ENCODE assay signal across 8 cellular contexts in genomic region chr15:90190606-90191343, GRCh38. TPM values are rescaled to one million over a fixed set of nuclear protein-coding genes. Genes with fewer than 3 reads are reported as not detected.
DNase-seq lines count a peak whose midpoint lies in the region; ATAC-seq, FAIRE-seq and TF ChIP-seq lines count a peak whose summit lies in the region.

No MANE protein-coding gene starts in this region.

- H3K27me3 ChIP-seq in astrocyte (ENCODE audit: insufficient read depth, low read length) (no peaks in the 10 kb centered on the region), neutrophil (no peaks in the 10 kb centered on the region), uterus (no peaks in the 10 kb centered on the region)

- ATAC-seq in GM18861 (IDR thresholded peaks at IDR 0.05; ENCODE audit: unreplicated experiment): peak; percentile 44
- ATAC-seq in HG02852 (IDR thresholded peaks at IDR 0.05; ENCODE audit: unreplicated experiment): peak; percentile 53

- no peak overlapping the region for H3K9ac ChIP-seq in astrocyte (ENCODE audit: low read length)

- H3K36me3 ChIP-seq in astrocyte (ENCODE audit: insufficient read depth, low read length): no peaks in the 10 kb centered on the region
- peaks cover 30% of the 10 kb centered on the region for H3K36me3 ChIP-seq in neutrophil
- H3K36me3 ChIP-seq in uterus: no peaks in the 10 kb centered on the region

- TF ChIP-seq CTCF in astrocyte (IDR thresholded peaks at IDR 0.05; ENCODE audit: insufficient read depth, low read depth, low read length) (no peak), neutrophil (IDR thresholded peaks at IDR 0.05) (no peak), uterus (IDR thresholded peaks at IDR 0.05) (no peak)

- no peak overlapping the region for H2AFZ ChIP-seq in astrocyte (ENCODE audit: low read depth, low read length)

- H3K4me1 Mint-ChIP-seq in astrocyte (ENCODE audit: low read depth, unreplicated experiment): no peaks in the 10 kb centered on the region

- H3K27me3 Mint-ChIP-seq in astrocyte (ENCODE audit: low read depth, unreplicated experiment): peaks cover 12% of the 10 kb centered on the region

- H3K27ac Mint-ChIP-seq in astrocyte (ENCODE audit: unreplicated experiment): peak overlapping the region; percentile 34

- no peak overlapping the region for H3K4me2 ChIP-seq in astrocyte (ENCODE audit: low read length)

- H3K27ac ChIP-seq in astrocyte (ENCODE audit: low read depth, low read length) (no peak overlapping the region), neutrophil (peak overlapping the region; percentile 85), uterus (peak overlapping the region in 1 of 2 donors; percentile 77)

- H3K79me2 ChIP-seq in astrocyte (ENCODE audit: insufficient read depth, low read length): no peaks in the 10 kb centered on the region

- no peaks in the 10 kb centered on the region for H4K20me1 ChIP-seq in astrocyte (ENCODE audit: insufficient read depth, low read length)

- no peak overlapping the region for H3K4me3 Mint-ChIP-seq in astrocyte (ENCODE audit: unreplicated experiment)

- H3K9me3 ChIP-seq in astrocyte (ENCODE audit: insufficient read depth, low read depth, low read length) (no peaks in the 10 kb centered on the region), neutrophil (no peaks in the 10 kb centered on the region), uterus (no peaks in the 10 kb centered on the region)

- DNase-seq in astrocyte (ENCODE audit: low read depth): no peak
- no peak for DNase-seq in uterus
- DNase-seq in NOMO-1 treated with dmso at 0.1 percent for 144 hours (lab: John Stamatoyannopoulos, UW; ENCODE audit: unreplicated experiment): no peak
- DNase-seq in DMS53 (lab: John Stamatoyannopoulos, UW): no peak
- no peak for DNase-seq in stimulated activated CD4-positive, alpha-beta T cell treated with anti-CD3 and anti-CD28 coated beads, Interleukin-1b, Interleukin-23, amount 100 ng/mL, for 48 hours

- no peak for FAIRE-seq in astrocyte (lab: Jason Lieb, UNC)

- H3K4me3 ChIP-seq in astrocyte (ENCODE audit: insufficient read depth, low read depth, low read length): no peak overlapping the region
- H3K4me3 ChIP-seq in neutrophil (ENCODE audit: low read depth in 1 of 2, low read length in 1 of 2): peak overlapping the region in 1 of 2 experiments; percentile 24
- no peak overlapping the region for H3K4me3 ChIP-seq in uterus

- H3K36me3 Mint-ChIP-seq in astrocyte (ENCODE audit: low read depth, unreplicated experiment): no peaks in the 10 kb centered on the region

- H3K4me1 ChIP-seq in astrocyte (ENCODE audit: insufficient read depth, low read length): no peaks in the 10 kb centered on the region
- peaks cover 86 to 90% of the 10 kb centered on the region in 2 experiments for H3K4me1 ChIP-seq in neutrophil (ENCODE audit: control insufficient read depth in 1 of 2, insufficient read depth in 1 of 2, low read depth in 1 of 2, low read length in 1 of 2)
- H3K4me1 ChIP-seq in uterus: no peaks in the 10 kb centered on the region

- no peak for TF ChIP-seq POLR2A in uterus (IDR thresholded peaks at IDR 0.05)

- no peaks in the 10 kb centered on the region for H3K9me3 Mint-ChIP-seq in astrocyte (ENCODE audit: unreplicated experiment)

- intact Hi-C loops in uterus (cut with DNase I; ENCODE audit: low total_unique reads): no loop called here

RNA-seq across cellular contexts. Expression of gene SEMA4B, which starts 10.4 kb away (rescaled TPM):
- total RNA-seq in astrocyte (7.0 and 9.9 TPM in 2 replicates), uterus (10 to 100 TPM in 3 of 4 donors, 1 to 10 TPM in 1; 6.7 to 50.1 (median 22.8) TPM)

RNA-seq across cellular contexts. Expression of gene CIB1, which starts 43.0 kb away (rescaled TPM):
- total RNA-seq in astrocyte: 49.6 and 50.7 TPM in 2 replicates
- total RNA-seq in uterus: 10 to 100 TPM in 3 of 4 donors, 1 to 10 TPM in 1; 9.5 to 80.7 (median 49.2) TPM

RNA-seq across cellular contexts. Expression of gene GDPGP1, which starts 43.2 kb away (rescaled TPM):
- total RNA-seq in astrocyte (4.1 and 6.0 TPM in 2 replicates), uterus (10 to 100 TPM in 1 of 4 donors, 1 to 10 TPM in 1, under 1 TPM in 2; under 0.01 to 15.0 (median 4.0) TPM)

RNA-seq across cellular contexts. Expression of gene TTLL13, which starts 58.6 kb away (rescaled TPM):
- total RNA-seq in astrocyte: 0.14 TPM in 1 of 2 replicates, not detected in the other
- under 1 TPM in 1 of 4 donors, not detected in 3; 0.41 TPM for total RNA-seq in uterus
